Comparison of ENCODE assay signal across 24 cellular contexts in the genomic region with DNA sequence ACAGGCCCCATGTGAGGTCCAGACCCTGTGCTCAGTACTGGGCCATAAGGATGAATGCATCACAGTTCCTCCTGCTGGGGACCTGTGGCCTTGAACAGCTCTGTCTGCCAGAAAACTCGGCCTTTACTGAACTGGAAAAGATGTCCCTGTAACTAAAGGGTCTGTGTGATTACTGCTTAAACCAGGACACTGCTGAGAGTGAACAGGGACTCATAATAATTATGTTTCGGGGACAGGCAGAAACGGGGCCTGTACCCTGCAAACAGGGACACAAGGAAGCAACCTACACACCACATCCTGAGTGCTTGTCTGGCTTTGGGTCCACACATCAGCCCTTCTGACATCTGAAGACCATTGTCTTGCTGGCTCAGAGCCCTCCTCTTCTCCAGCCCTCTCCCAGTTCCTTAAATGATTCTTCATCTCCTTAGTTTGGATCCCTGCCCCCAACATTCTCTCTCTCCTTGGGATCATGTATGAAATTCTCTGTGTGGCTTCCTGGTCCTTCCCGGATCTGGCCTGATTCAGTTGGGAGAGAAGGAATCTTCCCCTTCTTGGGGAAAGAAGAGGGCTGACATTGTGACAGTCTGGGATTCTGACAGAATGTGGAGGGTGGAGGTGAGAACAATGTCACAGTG.
"Had no signal": no experiment of that assay in that cellular context is flagged by ENCODE, and none has a peak within 500 bp of the region (broad histone marks: within the 10 kb centered on the region; RNA-seq: fewer than 3 reads in every experiment).

No MANE protein-coding gene starts in this region.

- DNase-seq: dermis blood vessel endothelial cell; effector memory CD4-positive, alpha-beta T cell; hypothalamus; left ventricle myocardium superior; lower lobe of right lung; naive thymus-derived CD8-positive, alpha-beta T cell; occipital lobe; ovary; posterior cingulate gyrus; psoas muscle; stimulated activated CD4-positive, alpha-beta T cell treated with anti-CD3 and anti-CD28 coated beads, Interleukin-12 subunit alpha, Interleukin-12 subunit beta, amount 100 ng/mL, for 4 hours; stimulated activated CD4-positive, alpha-beta T cell treated with anti-CD3 and anti-CD28 coated beads, Interleukin-1b, Interleukin-23, amount 100 ng/mL, for 48 hours; stimulated activated CD4-positive, alpha-beta T cell treated with anti-CD3 and anti-CD28 coated beads, Interleukin-4, amount 100 ng/mL, for 1 hour; stimulated activated CD8-positive, alpha-beta memory T cell treated with anti-CD3 and anti-CD28 coated beads, Interleukin-4, amount 100 ng/mL, for 48 hours; stimulated activated naive CD4-positive, alpha-beta T cell treated with Interleukin-2 at 50 U/mL for 16 hours; trophoblast cell had no signal

- H3K4me1 Mint-ChIP-seq: naive thymus-derived CD8-positive, alpha-beta T cell had no signal

- H3K36me3 ChIP-seq: lower lobe of right lung, ovary, stomach, thyroid gland, vagina had no signal

- H3K4me1 ChIP-seq: lower lobe of right lung, psoas muscle, vagina had no signal

- ATAC-seq: left ventricle myocardium superior; lower lobe of right lung; naive thymus-derived CD8-positive, alpha-beta T cell; psoas muscle had no signal

- H3K4me3 ChIP-seq: coronary artery, lower lobe of right lung, ovary, psoas muscle, smooth muscle cell, stomach, thyroid gland, vagina had no signal

- H3K27ac ChIP-seq: coronary artery, lower lobe of right lung, ovary, psoas muscle, stomach, thyroid gland, vagina had no signal

- H3K27me3 ChIP-seq: ovary, stomach, thyroid gland, vagina had no signal

- H3K4me2 ChIP-seq: smooth muscle cell had no signal

- H3K4me3 Mint-ChIP-seq: naive thymus-derived CD8-positive, alpha-beta T cell had no signal

- H3K9me3 ChIP-seq: lower lobe of right lung, ovary, psoas muscle, stomach, thyroid gland, vagina had no signal

- H3K36me3 Mint-ChIP-seq: naive thymus-derived CD8-positive, alpha-beta T cell had no signal

- FAIRE-seq: endometrium, frontal cortex, keratinocyte had no signal

- H3K9me3 Mint-ChIP-seq: naive thymus-derived CD8-positive, alpha-beta T cell had no signal

- H3K27ac Mint-ChIP-seq: naive thymus-derived CD8-positive, alpha-beta T cell had no signal
